In the genomic region with DNA sequence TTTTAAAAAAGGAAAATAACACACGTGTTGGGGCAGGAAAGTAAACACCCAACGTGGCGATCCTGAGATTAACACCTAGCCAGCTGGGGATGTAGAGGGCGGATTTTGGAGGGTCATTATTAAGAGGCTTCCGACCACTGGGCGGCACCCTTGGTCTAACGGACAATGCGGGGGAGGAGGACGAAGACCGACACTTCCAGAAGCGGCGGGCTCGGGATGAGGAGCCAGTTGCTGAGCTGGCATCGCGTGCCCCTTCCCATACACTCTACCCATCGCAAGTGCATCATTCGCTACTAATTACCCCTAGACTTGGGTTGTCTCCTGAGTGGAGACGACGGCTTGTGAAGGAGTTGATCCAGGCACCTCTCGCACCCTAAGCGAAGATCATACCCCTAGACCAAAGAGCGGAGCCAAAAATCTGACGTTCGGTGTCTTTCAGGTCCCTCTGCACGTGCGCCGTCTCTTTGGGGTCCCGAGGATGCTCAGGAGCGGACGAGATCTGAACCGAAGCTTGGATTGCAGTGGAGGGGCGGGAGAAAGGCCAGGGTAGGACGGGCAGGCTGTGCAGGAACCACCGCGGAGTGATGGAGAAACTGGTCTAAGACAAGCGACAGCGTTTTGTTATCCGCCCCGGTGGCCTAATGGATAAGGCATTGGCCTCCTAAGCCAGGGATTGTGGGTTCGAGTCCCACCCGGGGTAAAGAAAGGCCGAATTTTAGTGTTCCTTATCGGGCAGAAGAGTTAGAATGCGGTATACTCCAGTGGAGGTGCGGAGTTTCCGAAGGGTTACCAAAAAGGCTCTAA, we compare ENCODE assay signal across 8 cellular contexts. TPM values are rescaled to one million over a fixed set of nuclear protein-coding genes. Genes with fewer than 3 reads are reported as not detected.
DNase-seq lines count a peak whose midpoint lies in the region; ATAC-seq and TF ChIP-seq lines count a peak whose summit lies in the region.

No MANE protein-coding gene starts in this region.

- ATAC-seq in activated T-helper 17 cell treated with anti-CD3 and anti-CD28 coated beads, Interleukin-2, amount 50 U/mL, for 72 hours (replicated peaks) = peak; percentile 46
- peak; percentile 55 for ATAC-seq in stimulated activated naive CD8-positive, alpha-beta T cell treated with anti-CD3 and anti-CD28 coated beads, Interleukin-15, Interleukin-2, amounts not matched to agents 100 U/mL and 50 U/mL, for 24 hours
- ATAC-seq in HG03342 (IDR thresholded peaks at IDR 0.05; ENCODE audit: unreplicated experiment) = no peak

- peaks cover 23% of the 10 kb centered on the region for H3K36me3 Mint-ChIP-seq in activated T-helper 17 cell treated with anti-CD3 and anti-CD28 coated beads, Interleukin-2, amount 50 U/mL, for 72 hours (ENCODE audit: low read depth)
- no peaks in the 10 kb centered on the region for H3K36me3 Mint-ChIP-seq in nephron (ENCODE audit: low read depth)

- H3K4me3 Mint-ChIP-seq in activated T-helper 17 cell treated with anti-CD3 and anti-CD28 coated beads, Interleukin-2, amount 50 U/mL, for 72 hours = peak overlapping the region; percentile 77
- peak overlapping the region; percentile 83 to 89 (median 87) for H3K4me3 Mint-ChIP-seq in nephron

- TF ChIP-seq POLR2A in Peyer's patch (IDR thresholded peaks at IDR 0.05) = no peak

- peak overlapping the region; percentile 38 to 69 (median 56) for H3K27ac ChIP-seq in Peyer's patch

- H3K4me3 ChIP-seq in Peyer's patch = peak overlapping the region; percentile 30 to 68 (median 40)
- peak overlapping the region; percentile 61 for H3K4me3 ChIP-seq in fibroblast of the aortic adventitia (ENCODE audit: low read depth, low read length)

- DNase-seq in DMS79 (lab: John Stamatoyannopoulos, UW) (peak; percentile 69), LHCN-M2 (ENCODE audit: low read depth) (peak; percentile 90), Peyer's patch (peak; percentile 69 to 92 (median 85)), fibroblast of the aortic adventitia (ENCODE audit: low read depth) (peak; percentile 93)
- peak; percentile 92 for DNase-seq in stimulated activated naive CD8-positive, alpha-beta T cell treated with anti-CD3 and anti-CD28 coated beads, Interleukin-15, Interleukin-2, amounts not matched to agents 100 U/mL and 50 U/mL, for 24 hours

- no peaks in the 10 kb centered on the region for H3K27me3 ChIP-seq in Peyer's patch

- H3K27me3 Mint-ChIP-seq in activated T-helper 17 cell treated with anti-CD3 and anti-CD28 coated beads, Interleukin-2, amount 50 U/mL, for 72 hours = no peaks in the 10 kb centered on the region
- H3K27me3 Mint-ChIP-seq in nephron (ENCODE audit: low read depth) = peaks cover 36% of the 10 kb centered on the region

- H3K9me3 Mint-ChIP-seq in activated T-helper 17 cell treated with anti-CD3 and anti-CD28 coated beads, Interleukin-2, amount 50 U/mL, for 72 hours = no peaks in the 10 kb centered on the region
- H3K9me3 Mint-ChIP-seq in nephron = peaks cover 7% of the 10 kb centered on the region

- H3K9me3 ChIP-seq in Peyer's patch = no peaks in the 10 kb centered on the region

- peaks cover 18% of the 10 kb centered on the region for H3K4me1 Mint-ChIP-seq in activated T-helper 17 cell treated with anti-CD3 and anti-CD28 coated beads, Interleukin-2, amount 50 U/mL, for 72 hours
- peaks cover 21% of the 10 kb centered on the region for H3K4me1 Mint-ChIP-seq in nephron

- peaks cover 0 to 16% (median under 1%) of the 10 kb centered on the region in 4 donors for H3K4me1 ChIP-seq in Peyer's patch

- H3K27ac Mint-ChIP-seq in activated T-helper 17 cell treated with anti-CD3 and anti-CD28 coated beads, Interleukin-2, amount 50 U/mL, for 72 hours = peak overlapping the region; percentile 99
- peak overlapping the region in 2 of 3 experiments; percentile 11 to 60 for H3K27ac Mint-ChIP-seq in nephron

- H3K36me3 ChIP-seq in Peyer's patch = no peaks in the 10 kb centered on the region

- peak in 3 of 6 experiments; percentile 20 to 32 (median 28) for TF ChIP-seq CTCF in Peyer's patch (IDR thresholded peaks at IDR 0.05)
- peak; percentile 32 for TF ChIP-seq CTCF in fibroblast of the aortic adventitia (IDR thresholded peaks at IDR 0.05; ENCODE audit: insufficient read depth, low read length)
- peak in 2 of 3 experiments; percentile 18 to 48 for TF ChIP-seq CTCF in nephron (IDR thresholded peaks at IDR 0.05; ENCODE audit: unreplicated experiment in 3 of 3)

RNA-seq across cellular contexts. Expression of gene ZNF213, which starts 17.6 kb away (rescaled TPM):
- total RNA-seq in LHCN-M2 (2014; rRNA removed) (4.6 and 4.7 TPM in 2 replicates), Peyer's patch (10 to 100 TPM; 14.9 to 40.6 (median 18.4) TPM), fibroblast of the aortic adventitia (ENCODE audit: low replicate concordance) (6.9 and 7.0 TPM in 2 replicates)
- polyA plus RNA-seq in LHCN-M2 (2012) = 7.4 TPM
- total RNA-seq in activated T-helper 17 cell treated with anti-CD3 and anti-CD28 coated beads, Interleukin-2, amount 50 U/mL, for 72 hours = 1 to 10 TPM; 6.4 to 8.6 TPM

RNA-seq across cellular contexts. Expression of gene OR1F1, which starts 35.5 kb away (rescaled TPM):
- not detected in 2 replicates for total RNA-seq in LHCN-M2 (2014; rRNA removed)
- polyA plus RNA-seq in LHCN-M2 (2012) = not detected
- not detected for total RNA-seq in Peyer's patch
- under 1 TPM in 1 of 2 donors, not detected in 1; 0.37 TPM for total RNA-seq in activated T-helper 17 cell treated with anti-CD3 and anti-CD28 coated beads, Interleukin-2, amount 50 U/mL, for 72 hours
- not detected in 2 replicates for total RNA-seq in fibroblast of the aortic adventitia (ENCODE audit: low replicate concordance)

RNA-seq across cellular contexts. Expression of gene ZNF205, which starts 40.1 kb away (rescaled TPM):
- total RNA-seq in LHCN-M2 (2014; rRNA removed) = 17.0 and 19.2 TPM in 2 replicates
- polyA plus RNA-seq in LHCN-M2 (2012) = 7.7 TPM
- 10 to 100 TPM in 3 of 4 donors, 1 to 10 TPM in 1; 5.0 to 24.6 (median 16.2) TPM for total RNA-seq in Peyer's patch
- not detected for total RNA-seq in activated T-helper 17 cell treated with anti-CD3 and anti-CD28 coated beads, Interleukin-2, amount 50 U/mL, for 72 hours
- 12.3 and 14.7 TPM in 2 replicates for total RNA-seq in fibroblast of the aortic adventitia (ENCODE audit: low replicate concordance)

RNA-seq across cellular contexts. Expression of gene ZSCAN10, which starts 53.4 kb away (rescaled TPM):
- not detected in 2 replicates for total RNA-seq in LHCN-M2 (2014; rRNA removed)
- polyA plus RNA-seq in LHCN-M2 (2012) = not detected
- not detected for total RNA-seq in Peyer's patch
- under 1 TPM; 0.34 to 0.45 TPM for total RNA-seq in activated T-helper 17 cell treated with anti-CD3 and anti-CD28 coated beads, Interleukin-2, amount 50 U/mL, for 72 hours
- not detected in 2 replicates for total RNA-seq in fibroblast of the aortic adventitia (ENCODE audit: low replicate concordance)

Comparison
In these comparisons a context has a peak if more than half of its experiments do, and no peak if none do; other contexts are left out.
1. RNA of gene ZNF205, which starts 40.1 kb away (total RNA-seq): 5.0 to 24.6 TPM in Peyer's patch, 17.0 to 19.2 TPM in LHCN-M2 and 12.3 to 14.7 TPM in fibroblast of the aortic adventitia; not detected in activated T-helper 17 cell treated with anti-CD3 and anti-CD28 coated beads, Interleukin-2, amount 50 U/mL, for 72 hours; every median in the first group is over 4 times any median in the second.
2. Peak in every context shown above with its lines, with median percentiles within 50 percentile points of each other: DNase-seq.